Comparison of ENCODE assay signal across 1 cellular context in genomic region chr10:35416628-35417625, GRCh38.
TF ChIP-seq lines count a peak whose summit lies in the region.

No MANE protein-coding gene starts in this region.

TF ChIP-seq in IMR-90, 13 proteins besides CTCF, POLR2A, EP300 and RAD21 (continued from another document):
- no peak for TF ChIP-seq ELK1 (IDR thresholded peaks at IDR 0.05; ENCODE audit: borderline replicate concordance, low read depth, low read length)
- TF ChIP-seq USF2 (IDR thresholded peaks at IDR 0.05; ENCODE audit: low read depth, low read length), result no peak
TF ChIP-seq in IMR-90: peak in this region for 0.
